In genomic region chr17:82845163-82845807, GRCh38 we compare ENCODE assay signal across 15 cellular contexts. TPM values are rescaled to one million over a fixed set of nuclear protein-coding genes. Genes with fewer than 3 reads are reported as not detected.
DNase-seq lines count a peak whose midpoint lies in the region; ATAC-seq and TF ChIP-seq lines count a peak whose summit lies in the region.
"Had no signal": no experiment of that assay in that cellular context is flagged by ENCODE, and none has a peak within 500 bp of the region (broad histone marks: within the 10 kb centered on the region; RNA-seq: fewer than 3 reads in every experiment).

No MANE protein-coding gene starts in this region.

- H3K27ac Mint-ChIP-seq in activated CD8-positive, alpha-beta memory T cell treated with anti-CD3 and anti-CD28 coated beads, Interleukin-2, amount 10 ng/mL, durations not matched to agents 7 days and 5 days: no peak overlapping the region
- H3K27ac Mint-ChIP-seq: activated naive CD8-positive, alpha-beta T cell treated with anti-CD3 and anti-CD28 coated beads for 36 hours had no signal

- no peaks in the 10 kb centered on the region for H3K9me3 Mint-ChIP-seq in activated CD8-positive, alpha-beta memory T cell treated with anti-CD3 and anti-CD28 coated beads, Interleukin-2, amount 10 ng/mL, durations not matched to agents 7 days and 5 days (ENCODE audit: low read depth)
- H3K9me3 Mint-ChIP-seq: activated naive CD8-positive, alpha-beta T cell treated with anti-CD3 and anti-CD28 coated beads for 36 hours had no signal

- no peaks in the 10 kb centered on the region for H3K36me3 ChIP-seq in left lung
- no peaks in the 10 kb centered on the region for H3K36me3 ChIP-seq in rectal smooth muscle tissue (ENCODE audit: control insufficient read depth, insufficient read depth, low read length)

- peaks cover 2 to 20% of the 10 kb centered on the region in 2 donors for H3K4me1 ChIP-seq in left lung
- no peaks in the 10 kb centered on the region for H3K4me1 ChIP-seq in rectal smooth muscle tissue (ENCODE audit: control insufficient read depth, insufficient read depth, low read length)

- H3K9me3 ChIP-seq in left lung: no peaks in the 10 kb centered on the region

- H3K4me1 Mint-ChIP-seq in activated CD8-positive, alpha-beta memory T cell treated with anti-CD3 and anti-CD28 coated beads, Interleukin-2, amount 10 ng/mL, durations not matched to agents 7 days and 5 days: peaks cover 11% of the 10 kb centered on the region

- peaks cover 2% of the 10 kb centered on the region for H3K36me3 Mint-ChIP-seq in activated CD8-positive, alpha-beta memory T cell treated with anti-CD3 and anti-CD28 coated beads, Interleukin-2, amount 10 ng/mL, durations not matched to agents 7 days and 5 days

- CTCF ChIA-PET in RWPE1 (lab: Yijun Ruan, JAX): no interaction called here
- CTCF ChIA-PET in activated CD8-positive, alpha-beta memory T cell treated with anti-CD3 and anti-CD28 coated beads, Interleukin-2, amount 10 ng/mL, durations not matched to agents 7 days and 5 days (lab: Charles Lee): no interaction called here

- ATAC-seq in left lung (peak; percentile 52), GM21381 (IDR thresholded peaks at IDR 0.05; ENCODE audit: unreplicated experiment) (no peak)
- ATAC-seq in activated CD8-positive, alpha-beta memory T cell treated with anti-CD3 and anti-CD28 coated beads, Interleukin-2, amount 10 ng/mL, durations not matched to agents 7 days and 5 days: no peak
- ATAC-seq: left colon had no signal

- DNase-seq in RWPE1 (ENCODE audit: low spot score): no peak
- no peak for DNase-seq in dorsolateral prefrontal cortex
- DNase-seq in left lung: peak; percentile 64 to 72
- no peak for DNase-seq in DMS153 (lab: John Stamatoyannopoulos, UW)
- DNase-seq in activated CD8-positive, alpha-beta memory T cell treated with anti-CD3 and anti-CD28 coated beads, Interleukin-2, amount 10 ng/mL, durations not matched to agents 7 days and 5 days: no peak
- DNase-seq in GM03348 (ENCODE audit: low spot score): no peak
- DNase-seq: activated naive CD8-positive, alpha-beta T cell treated with anti-CD3 and anti-CD28 coated beads for 36 hours; effector memory CD4-positive, alpha-beta T cell; head of caudate nucleus; left colon; NCI-H1417 treated with DMSO at 0.1 percent for 48 hours; SIG-M5 had no signal

- H3K4me3 Mint-ChIP-seq in activated CD8-positive, alpha-beta memory T cell treated with anti-CD3 and anti-CD28 coated beads, Interleukin-2, amount 10 ng/mL, durations not matched to agents 7 days and 5 days: no peak overlapping the region
- H3K4me3 Mint-ChIP-seq: activated naive CD8-positive, alpha-beta T cell treated with anti-CD3 and anti-CD28 coated beads for 36 hours had no signal

- H3K27ac ChIP-seq in RWPE1 (peak overlapping the region; percentile 53), dorsolateral prefrontal cortex (peak overlapping the region in 16 of 59 donors; percentile 11 to 74 (median 43)), left lung (peak overlapping the region; percentile 48 to 64), rectal smooth muscle tissue (ENCODE audit: low read depth, low read length) (peak overlapping the region; percentile 24)
- H3K27ac ChIP-seq: VCaP had no signal

- H3K4me3 ChIP-seq in dorsolateral prefrontal cortex (peak overlapping the region in 33 of 59 donors; percentile 9 to 52 (median 25)), left lung (peak overlapping the region; percentile 24 to 35), rectal smooth muscle tissue (ENCODE audit: low read length) (peak overlapping the region; percentile 1)

- intact Hi-C loops in dorsolateral prefrontal cortex (cut with DNase I) (no loop called here), left lung (cut with DNase I) (no loop called here)

- POLR2A ChIA-PET in RWPE1 (lab: Yijun Ruan, JAX; ENCODE audit: low non-redundant PET): no interaction called here

- no peak overlapping the region for H3K9ac ChIP-seq in rectal smooth muscle tissue (ENCODE audit: low read length)

- H3K27me3 ChIP-seq in dorsolateral prefrontal cortex (no peaks in the 10 kb centered on the region), left lung (no peaks in the 10 kb centered on the region), rectal smooth muscle tissue (ENCODE audit: control insufficient read depth, insufficient read depth, low read length) (no peaks in the 10 kb centered on the region)

- TF ChIP-seq CTCF in RWPE1 (conservative IDR thresholded peaks at IDR 0.05; ENCODE audit: low read depth) (no peak), dorsolateral prefrontal cortex (IDR thresholded peaks at IDR 0.05 in 54 of 56, conservative IDR thresholded peaks at IDR 0.05 in 2 of 56; ENCODE audit: low read depth in 1 of 56, partially characterized antibody in 56 of 56) (no peak), left lung (IDR thresholded peaks at IDR 0.05) (no peak)

- H3K27me3 Mint-ChIP-seq in activated CD8-positive, alpha-beta memory T cell treated with anti-CD3 and anti-CD28 coated beads, Interleukin-2, amount 10 ng/mL, durations not matched to agents 7 days and 5 days: no peaks in the 10 kb centered on the region
- H3K27me3 Mint-ChIP-seq: activated naive CD8-positive, alpha-beta T cell treated with anti-CD3 and anti-CD28 coated beads for 36 hours had no signal

RNA-seq across cellular contexts. Expression of gene ZNF750, which starts 5.5 kb away (rescaled TPM):
- under 1 TPM in 5 of 120 experiments, not detected in 115; 0.12 to 0.39 (median 0.36) TPM for total RNA-seq in dorsolateral prefrontal cortex
- total RNA-seq in left lung: 1 to 10 TPM; 1.6 to 3.4 TPM
- total RNA-seq in activated CD8-positive, alpha-beta memory T cell treated with anti-CD3 and anti-CD28 coated beads, Interleukin-2, amount 10 ng/mL, durations not matched to agents 7 days and 5 days: not detected
- total RNA-seq: activated naive CD8-positive, alpha-beta T cell treated with anti-CD3 and anti-CD28 coated beads for 36 hours; left colon had no signal

Comparison
In these comparisons a context has a peak if more than half of its experiments do, and no peak if none do; other contexts are left out.
1. DNase-seq: peak in left lung (2 of 2); none in RWPE1 (single experiment), dorsolateral prefrontal cortex (0 of 10), DMS153 (single experiment), activated CD8-positive, alpha-beta memory T cell treated with anti-CD3 and anti-CD28 coated beads, Interleukin-2, amount 10 ng/mL, durations not matched to agents 7 days and 5 days (single experiment) and GM03348 (single experiment).
2. Peak in every context shown above with its lines, with median percentiles within 50 percentile points of each other: H3K4me3 ChIP-seq.